ENCODE assay signal across 1 cellular context in the genomic region with DNA sequence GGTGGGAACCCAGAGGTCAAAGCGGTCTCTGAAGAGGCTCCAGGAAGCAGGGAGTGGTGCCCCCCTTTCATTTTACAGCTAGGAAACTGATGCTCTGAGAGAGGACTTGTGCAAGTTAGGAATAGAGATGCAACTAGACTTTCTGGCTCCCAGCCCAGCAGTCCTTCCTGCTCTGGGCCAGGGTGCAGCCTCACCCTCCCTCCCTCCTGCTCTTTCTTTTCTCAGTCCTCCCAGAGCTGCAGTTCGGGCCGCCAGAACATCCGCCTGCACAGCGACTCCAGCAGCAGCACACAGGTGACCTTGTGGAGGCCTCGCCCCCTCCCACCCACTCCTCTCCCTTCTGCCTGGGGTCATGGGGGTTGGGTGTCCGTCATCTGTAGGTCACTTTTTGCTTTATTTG.
TF ChIP-seq lines count a peak whose summit lies in the region.

No MANE protein-coding gene starts in this region.

TF ChIP-seq in HepG2, 621 proteins besides CTCF, POLR2A, EP300 and RAD21 (continued from another document and continues in another):
- TF ChIP-seq, protein P1, sequence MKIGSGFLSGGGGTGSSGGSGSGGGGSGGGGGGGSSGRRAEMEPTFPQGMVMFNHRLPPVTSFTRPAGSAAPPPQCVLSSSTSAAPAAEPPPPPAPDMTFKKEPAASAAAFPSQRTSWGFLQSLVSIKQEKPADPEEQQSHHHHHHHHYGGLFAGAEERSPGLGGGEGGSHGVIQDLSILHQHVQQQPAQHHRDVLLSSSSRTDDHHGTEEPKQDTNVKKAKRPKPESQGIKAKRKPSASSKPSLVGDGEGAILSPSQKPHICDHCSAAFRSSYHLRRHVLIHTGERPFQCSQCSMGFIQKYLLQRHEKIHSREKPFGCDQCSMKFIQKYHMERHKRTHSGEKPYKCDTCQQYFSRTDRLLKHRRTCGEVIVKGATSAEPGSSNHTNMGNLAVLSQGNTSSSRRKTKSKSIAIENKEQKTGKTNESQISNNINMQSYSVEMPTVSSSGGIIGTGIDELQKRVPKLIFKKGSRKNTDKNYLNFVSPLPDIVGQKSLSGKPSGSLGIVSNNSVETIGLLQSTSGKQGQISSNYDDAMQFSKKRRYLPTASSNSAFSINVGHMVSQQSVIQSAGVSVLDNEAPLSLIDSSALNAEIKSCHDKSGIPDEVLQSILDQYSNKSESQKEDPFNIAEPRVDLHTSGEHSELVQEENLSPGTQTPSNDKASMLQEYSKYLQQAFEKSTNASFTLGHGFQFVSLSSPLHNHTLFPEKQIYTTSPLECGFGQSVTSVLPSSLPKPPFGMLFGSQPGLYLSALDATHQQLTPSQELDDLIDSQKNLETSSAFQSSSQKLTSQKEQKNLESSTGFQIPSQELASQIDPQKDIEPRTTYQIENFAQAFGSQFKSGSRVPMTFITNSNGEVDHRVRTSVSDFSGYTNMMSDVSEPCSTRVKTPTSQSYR (CRISPR knock-in tag; IDR thresholded peaks at IDR 0.05; ENCODE audit: borderline replicate concordance): peak; percentile 49; the same call in 1 of the 2 replicates
- TF ChIP-seq, protein P2, sequence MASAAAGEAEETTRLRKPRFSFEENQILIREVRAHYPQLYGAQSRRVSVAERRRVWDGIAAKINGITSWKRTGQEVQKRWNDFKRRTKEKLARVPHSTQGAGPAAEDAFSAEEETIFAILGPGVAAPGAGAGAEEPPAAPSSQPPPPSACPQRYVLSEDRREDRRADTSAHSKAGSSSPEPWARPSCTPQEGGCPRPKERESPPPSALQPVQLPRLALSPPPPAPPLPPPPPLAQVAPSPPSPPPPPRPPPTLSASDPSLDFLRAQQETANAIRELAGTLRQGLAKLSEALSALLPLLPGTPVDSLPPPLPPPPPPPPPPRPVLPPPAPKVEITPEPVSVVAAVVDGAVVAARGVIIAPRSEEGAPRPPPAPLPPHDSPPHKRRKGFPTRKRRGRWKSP (CRISPR knock-in tag; IDR thresholded peaks at IDR 0.05): no peak
- TF ChIP-seq, protein P3, sequence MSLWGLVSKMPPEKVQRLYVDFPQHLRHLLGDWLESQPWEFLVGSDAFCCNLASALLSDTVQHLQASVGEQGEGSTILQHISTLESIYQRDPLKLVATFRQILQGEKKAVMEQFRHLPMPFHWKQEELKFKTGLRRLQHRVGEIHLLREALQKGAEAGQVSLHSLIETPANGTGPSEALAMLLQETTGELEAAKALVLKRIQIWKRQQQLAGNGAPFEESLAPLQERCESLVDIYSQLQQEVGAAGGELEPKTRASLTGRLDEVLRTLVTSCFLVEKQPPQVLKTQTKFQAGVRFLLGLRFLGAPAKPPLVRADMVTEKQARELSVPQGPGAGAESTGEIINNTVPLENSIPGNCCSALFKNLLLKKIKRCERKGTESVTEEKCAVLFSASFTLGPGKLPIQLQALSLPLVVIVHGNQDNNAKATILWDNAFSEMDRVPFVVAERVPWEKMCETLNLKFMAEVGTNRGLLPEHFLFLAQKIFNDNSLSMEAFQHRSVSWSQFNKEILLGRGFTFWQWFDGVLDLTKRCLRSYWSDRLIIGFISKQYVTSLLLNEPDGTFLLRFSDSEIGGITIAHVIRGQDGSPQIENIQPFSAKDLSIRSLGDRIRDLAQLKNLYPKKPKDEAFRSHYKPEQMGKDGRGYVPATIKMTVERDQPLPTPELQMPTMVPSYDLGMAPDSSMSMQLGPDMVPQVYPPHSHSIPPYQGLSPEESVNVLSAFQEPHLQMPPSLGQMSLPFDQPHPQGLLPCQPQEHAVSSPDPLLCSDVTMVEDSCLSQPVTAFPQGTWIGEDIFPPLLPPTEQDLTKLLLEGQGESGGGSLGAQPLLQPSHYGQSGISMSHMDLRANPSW (CRISPR knock-in tag; IDR thresholded peaks at IDR 0.05; ENCODE audit: borderline replicate concordance): 0 out of 2 replicates have a peak, but pooled peaks have one; percentile 8
- TF ChIP-seq ETV5 (CRISPR knock-in tag; IDR thresholded peaks at IDR 0.05; ENCODE audit: borderline replicate concordance) (0 out of 2 replicates have a peak, but pooled peaks have one; percentile 12), MTF1 (CRISPR knock-in tag; IDR thresholded peaks at IDR 0.05) (no peak), SALL1 (CRISPR knock-in tag; IDR thresholded peaks at IDR 0.05) (peak; percentile 11; the same call in 1 of the 2 replicates), RERE (CRISPR knock-in tag; IDR thresholded peaks at IDR 0.05; ENCODE audit: low read depth) (no peak), HNF1A (IDR thresholded peaks at IDR 0.05; ENCODE audit: low read depth) (no peak), HNF1A (CRISPR knock-in tag; IDR thresholded peaks at IDR 0.05; ENCODE audit: borderline replicate concordance) (0 out of 2 replicates have a peak, but pooled peaks have one; percentile 27), CREBL2 (CRISPR knock-in tag; IDR thresholded peaks at IDR 0.05; ENCODE audit: borderline replicate concordance) (no peak), HNRNPL (IDR thresholded peaks at IDR 0.05; ENCODE audit: low read depth, low read length) (no peak), TFE3 (CRISPR knock-in tag; IDR thresholded peaks at IDR 0.05) (peak; percentile 10; the same call in 1 of the 2 replicates), ZNF768 (CRISPR knock-in tag; IDR thresholded peaks at IDR 0.05) (peak; percentile 50; the same call in 1 of the 2 replicates), ZFY (CRISPR knock-in tag; IDR thresholded peaks at IDR 0.05) (0 out of 2 replicates have a peak, but pooled peaks have one; percentile 4), ZKSCAN8 (CRISPR knock-in tag; IDR thresholded peaks at IDR 0.05; ENCODE audit: borderline replicate concordance) (no peak; the same call in 1 of the 2 replicates), RARA (CRISPR knock-in tag; IDR thresholded peaks at IDR 0.05) (peak; percentile 30; the same call in 1 of the 2 replicates), FUBP1 (CRISPR knock-in tag; IDR thresholded peaks at IDR 0.05; ENCODE audit: borderline replicate concordance) (no peak), ZNF263 (CRISPR knock-in tag; IDR thresholded peaks at IDR 0.05) (peak; percentile 95)
- TF ChIP-seq, protein P4, sequence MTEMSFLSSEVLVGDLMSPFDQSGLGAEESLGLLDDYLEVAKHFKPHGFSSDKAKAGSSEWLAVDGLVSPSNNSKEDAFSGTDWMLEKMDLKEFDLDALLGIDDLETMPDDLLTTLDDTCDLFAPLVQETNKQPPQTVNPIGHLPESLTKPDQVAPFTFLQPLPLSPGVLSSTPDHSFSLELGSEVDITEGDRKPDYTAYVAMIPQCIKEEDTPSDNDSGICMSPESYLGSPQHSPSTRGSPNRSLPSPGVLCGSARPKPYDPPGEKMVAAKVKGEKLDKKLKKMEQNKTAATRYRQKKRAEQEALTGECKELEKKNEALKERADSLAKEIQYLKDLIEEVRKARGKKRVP (CRISPR knock-in tag; IDR thresholded peaks at IDR 0.05): no peak
- TF ChIP-seq, protein P5, sequence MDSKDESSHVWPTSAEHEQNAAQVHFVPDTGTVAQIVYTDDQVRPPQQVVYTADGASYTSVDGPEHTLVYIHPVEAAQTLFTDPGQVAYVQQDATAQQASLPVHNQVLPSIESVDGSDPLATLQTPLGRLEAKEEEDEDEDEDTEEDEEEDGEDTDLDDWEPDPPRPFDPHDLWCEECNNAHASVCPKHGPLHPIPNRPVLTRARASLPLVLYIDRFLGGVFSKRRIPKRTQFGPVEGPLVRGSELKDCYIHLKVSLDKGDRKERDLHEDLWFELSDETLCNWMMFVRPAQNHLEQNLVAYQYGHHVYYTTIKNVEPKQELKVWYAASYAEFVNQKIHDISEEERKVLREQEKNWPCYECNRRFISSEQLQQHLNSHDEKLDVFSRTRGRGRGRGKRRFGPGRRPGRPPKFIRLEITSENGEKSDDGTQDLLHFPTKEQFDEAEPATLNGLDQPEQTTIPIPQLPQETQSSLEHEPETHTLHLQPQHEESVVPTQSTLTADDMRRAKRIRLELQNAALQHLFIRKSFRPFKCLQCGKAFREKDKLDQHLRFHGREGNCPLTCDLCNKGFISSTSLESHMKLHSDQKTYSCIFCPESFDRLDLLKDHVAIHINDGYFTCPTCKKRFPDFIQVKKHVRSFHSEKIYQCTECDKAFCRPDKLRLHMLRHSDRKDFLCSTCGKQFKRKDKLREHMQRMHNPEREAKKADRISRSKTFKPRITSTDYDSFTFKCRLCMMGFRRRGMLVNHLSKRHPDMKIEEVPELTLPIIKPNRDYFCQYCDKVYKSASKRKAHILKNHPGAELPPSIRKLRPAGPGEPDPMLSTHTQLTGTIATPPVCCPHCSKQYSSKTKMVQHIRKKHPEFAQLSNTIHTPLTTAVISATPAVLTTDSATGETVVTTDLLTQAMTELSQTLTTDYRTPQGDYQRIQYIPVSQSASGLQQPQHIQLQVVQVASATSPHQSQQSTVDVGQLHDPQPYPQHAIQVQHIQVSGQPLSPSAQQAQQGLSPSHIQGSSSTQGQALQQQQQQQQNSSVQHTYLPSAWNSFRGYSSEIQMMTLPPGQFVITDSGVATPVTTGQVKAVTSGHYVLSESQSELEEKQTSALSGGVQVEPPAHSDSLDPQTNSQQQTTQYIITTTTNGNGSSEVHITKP (CRISPR knock-in tag; IDR thresholded peaks at IDR 0.05; ENCODE audit: low read depth): no peak
